1 cellular context compared by ENCODE assay signal in genomic region chr6:125984311-125984710, GRCh38.
TF ChIP-seq lines count a peak whose summit lies in the region.

No MANE protein-coding gene starts in this region.

TF ChIP-seq in IMR-90, 13 proteins besides CTCF, POLR2A, EP300 and RAD21:
- TF ChIP-seq FOS (IDR thresholded peaks at IDR 0.05; ENCODE audit: low read depth, low read length) = no peak
- no peak for TF ChIP-seq RFX5 (IDR thresholded peaks at IDR 0.05; ENCODE audit: low read depth, low read length)
- TF ChIP-seq RCOR1 (IDR thresholded peaks at IDR 0.05; ENCODE audit: insufficient replicate concordance, low read length) = no peak
- TF ChIP-seq USF2 (IDR thresholded peaks at IDR 0.05; ENCODE audit: low read depth, low read length) = no peak
- no peak for TF ChIP-seq ELK1 (IDR thresholded peaks at IDR 0.05; ENCODE audit: borderline replicate concordance, low read depth, low read length)
- TF ChIP-seq CEBPB (IDR thresholded peaks at IDR 0.05; ENCODE audit: low read depth, low read length) = no peak
- TF ChIP-seq SMC3 (IDR thresholded peaks at IDR 0.05; ENCODE audit: low read depth, low read length) = no peak
- TF ChIP-seq NFE2L2 (IDR thresholded peaks at IDR 0.05; ENCODE audit: low read depth, low read length) = no peak
- TF ChIP-seq MAZ (IDR thresholded peaks at IDR 0.05; ENCODE audit: borderline replicate concordance, low read depth, low read length) = no peak
- no peak for TF ChIP-seq MXI1 (IDR thresholded peaks at IDR 0.05; ENCODE audit: borderline replicate concordance, low read depth, low read length)
- no peak for TF ChIP-seq CHD1 (IDR thresholded peaks at IDR 0.05; ENCODE audit: low read depth, low read length)
- no peak for TF ChIP-seq MAFK (IDR thresholded peaks at IDR 0.05; ENCODE audit: low read depth, low read length)
